Comparison of ENCODE assay signal across 8 cellular contexts in genomic region chr19:15280048-15280725, GRCh38. TPM values are rescaled to one million over a fixed set of nuclear protein-coding genes. Genes with fewer than 3 reads are reported as not detected.
A peak's percentile ranks its signal among the peaks of the same experiment; 100 is the strongest.
DNase-seq lines count a peak whose midpoint lies in the region; ATAC-seq and TF ChIP-seq lines count a peak whose summit lies in the region.

No MANE protein-coding gene starts in this region.

- peak overlapping the region; percentile 76 for H3K27ac Mint-ChIP-seq in HFFc6
- H3K27ac Mint-ChIP-seq in activated naive CD8-positive, alpha-beta T cell treated with anti-CD3 and anti-CD28 coated beads, Interleukin-2, amount 10 ng/mL, durations not matched to agents 7 days and 5 days: peak overlapping the region; percentile 31
- peak overlapping the region; percentile 77 for H3K27ac Mint-ChIP-seq in stimulated activated naive B cell treated with anti-CD40 and anti-IgM and Interleukin-4, amounts not matched to agents 10 μg/mL and 1 μg/mL and 100 μg/mL, for 72 hours

- H3K36me3 Mint-ChIP-seq in HFFc6 (ENCODE audit: low read depth): no peaks in the 10 kb centered on the region; the same call in 1 of the 2 replicates
- peaks cover 2% of the 10 kb centered on the region for H3K36me3 Mint-ChIP-seq in activated naive CD8-positive, alpha-beta T cell treated with anti-CD3 and anti-CD28 coated beads, Interleukin-2, amount 10 ng/mL, durations not matched to agents 7 days and 5 days
- H3K36me3 Mint-ChIP-seq in stimulated activated naive B cell treated with anti-CD40 and anti-IgM and Interleukin-4, amounts not matched to agents 10 μg/mL and 1 μg/mL and 100 μg/mL, for 72 hours: peaks cover 8 to 12% of the 10 kb centered on the region in 2 donors

- peaks cover 79% of the 10 kb centered on the region for H3K4me1 Mint-ChIP-seq in HFFc6 (ENCODE audit: low read depth)
- H3K4me1 Mint-ChIP-seq in activated naive CD8-positive, alpha-beta T cell treated with anti-CD3 and anti-CD28 coated beads, Interleukin-2, amount 10 ng/mL, durations not matched to agents 7 days and 5 days: peaks cover 39% of the 10 kb centered on the region
- H3K4me1 Mint-ChIP-seq in stimulated activated naive B cell treated with anti-CD40 and anti-IgM and Interleukin-4, amounts not matched to agents 10 μg/mL and 1 μg/mL and 100 μg/mL, for 72 hours: peaks cover 63 to 92% of the 10 kb centered on the region in 2 donors

- peak overlapping the region; percentile 22 for H3K27ac ChIP-seq in layer of hippocampus (ENCODE audit: low read depth, low read length)

- POLR2A ChIA-PET in activated naive CD8-positive, alpha-beta T cell treated with anti-CD3 and anti-CD28 coated beads, Interleukin-2, amount 10 ng/mL, durations not matched to agents 7 days and 5 days (lab: Charles Lee): no interaction called here

- no peak for ATAC-seq in activated naive CD8-positive, alpha-beta T cell treated with anti-CD3 and anti-CD28 coated beads, Interleukin-2, amount 10 ng/mL, durations not matched to agents 7 days and 5 days (ENCODE audit: low read depth)
- no peak for ATAC-seq in stimulated activated naive B cell treated with anti-CD40 and anti-IgM and Interleukin-4, amounts not matched to agents 10 μg/mL and 1 μg/mL and 100 μg/mL, for 72 hours (replicated peaks)
- ATAC-seq in HG03565 (IDR thresholded peaks at IDR 0.05; ENCODE audit: unreplicated experiment): no peak
- no peak for ATAC-seq in GM21737 (IDR thresholded peaks at IDR 0.05; ENCODE audit: unreplicated experiment)

- no peaks in the 10 kb centered on the region for H3K27me3 ChIP-seq in layer of hippocampus (ENCODE audit: control insufficient read depth, insufficient read depth, low read length)

- H3K9me3 Mint-ChIP-seq in HFFc6: no peaks in the 10 kb centered on the region
- H3K9me3 Mint-ChIP-seq in activated naive CD8-positive, alpha-beta T cell treated with anti-CD3 and anti-CD28 coated beads, Interleukin-2, amount 10 ng/mL, durations not matched to agents 7 days and 5 days: no peaks in the 10 kb centered on the region
- no peaks in the 10 kb centered on the region for H3K9me3 Mint-ChIP-seq in stimulated activated naive B cell treated with anti-CD40 and anti-IgM and Interleukin-4, amounts not matched to agents 10 μg/mL and 1 μg/mL and 100 μg/mL, for 72 hours

- DNase-seq in HFFc6 (no peak), NCI-H1417 treated with DMSO at 0.1 percent for 48 hours (lab: John Stamatoyannopoulos, UW) (no peak), cerebellum (ENCODE audit: low spot score) (no peak)
- no peak for DNase-seq in activated naive CD8-positive, alpha-beta T cell treated with anti-CD3 and anti-CD28 coated beads, Interleukin-2, amount 10 ng/mL, durations not matched to agents 7 days and 5 days
- DNase-seq in stimulated activated naive B cell treated with anti-CD40 and anti-IgM and Interleukin-4, amounts not matched to agents 10 μg/mL and 1 μg/mL and 100 μg/mL, for 72 hours: no peak

- no peak for TF ChIP-seq CTCF in HFFc6 (IDR thresholded peaks at IDR 0.05)

- peaks cover 7% of the 10 kb centered on the region for H3K27me3 Mint-ChIP-seq in HFFc6 (ENCODE audit: insufficient read depth)
- no peaks in the 10 kb centered on the region for H3K27me3 Mint-ChIP-seq in activated naive CD8-positive, alpha-beta T cell treated with anti-CD3 and anti-CD28 coated beads, Interleukin-2, amount 10 ng/mL, durations not matched to agents 7 days and 5 days
- no peaks in the 10 kb centered on the region for H3K27me3 Mint-ChIP-seq in stimulated activated naive B cell treated with anti-CD40 and anti-IgM and Interleukin-4, amounts not matched to agents 10 μg/mL and 1 μg/mL and 100 μg/mL, for 72 hours

- H3K4me3 Mint-ChIP-seq in HFFc6: peak overlapping the region; percentile 46
- no peak overlapping the region for H3K4me3 Mint-ChIP-seq in activated naive CD8-positive, alpha-beta T cell treated with anti-CD3 and anti-CD28 coated beads, Interleukin-2, amount 10 ng/mL, durations not matched to agents 7 days and 5 days
- H3K4me3 Mint-ChIP-seq in stimulated activated naive B cell treated with anti-CD40 and anti-IgM and Interleukin-4, amounts not matched to agents 10 μg/mL and 1 μg/mL and 100 μg/mL, for 72 hours: no peak overlapping the region

RNA-seq across cellular contexts. Expression of gene EPHX3, which starts 47.9 kb away (rescaled TPM):
- under 1 TPM in 3 of 6 experiments, not detected in 3; 0.13 to 0.37 (median 0.14) TPM for total RNA-seq in HFFc6 (2021; fragmentation: NEBNext Ultra II Directional; extraction: Animal tissue kit (Norgen Biotek cat#: 25700))
- total RNA-seq in activated naive CD8-positive, alpha-beta T cell treated with anti-CD3 and anti-CD28 coated beads, Interleukin-2, amount 10 ng/mL, durations not matched to agents 7 days and 5 days: not detected
- 0.18 TPM for total RNA-seq in cerebellum

RNA-seq across cellular contexts. Expression of gene BRD4, which starts 52.2 kb away (rescaled TPM):
- 10 to 100 TPM; 74.9 to 85.2 (median 81.5) TPM for total RNA-seq in HFFc6 (2021; fragmentation: NEBNext Ultra II Directional; extraction: Animal tissue kit (Norgen Biotek cat#: 25700))
- total RNA-seq in activated naive CD8-positive, alpha-beta T cell treated with anti-CD3 and anti-CD28 coated beads, Interleukin-2, amount 10 ng/mL, durations not matched to agents 7 days and 5 days: 100 to 1,000 TPM; 132 to 134 TPM
- 23.5 TPM for total RNA-seq in cerebellum
